17 cellular contexts compared by ENCODE assay signal in genomic region chr3:107687182-107687581, GRCh38.
DNase-seq lines count a peak whose midpoint lies in the region; ATAC-seq and TF ChIP-seq lines count a peak whose summit lies in the region.
"Had no signal": no experiment of that assay in that cellular context is flagged by ENCODE, and none has a peak within 500 bp of the region (broad histone marks: within the 10 kb centered on the region; RNA-seq: fewer than 3 reads in every experiment).

No MANE protein-coding gene starts in this region.

- H2AFZ ChIP-seq in GM23338 (no peak overlapping the region), OCI-LY1 (ENCODE audit: low read length) (no peak overlapping the region)
- H2AFZ ChIP-seq: GM23248 had no signal

- no peaks in the 10 kb centered on the region for H3K9me3 ChIP-seq in OCI-LY1 (ENCODE audit: low read length)
- H3K9me3 ChIP-seq: BLaER1 treated with 17β-estradiol and CSF1 and Interleukin-3, amounts not matched to agents 10 nM and 100 nM; Caco-2 had no signal

- H3K9me2 ChIP-seq in GM23338 (ENCODE audit: insufficient read depth) (no peaks in the 10 kb centered on the region), OCI-LY1 (ENCODE audit: low read depth, low read length) (no peaks in the 10 kb centered on the region)

- DNase-seq in GM23338 (ENCODE audit: low spot score) (no peak), choroid plexus epithelial cell (ENCODE audit: low read depth) (no peak), NCI-H2171 (lab: John Stamatoyannopoulos, UW) (no peak), HEK293T (ENCODE audit: extremely low spot score) (no peak)
- DNase-seq in activated CD4-positive, alpha-beta T cell treated with anti-CD3 and anti-CD28 coated beads for 48 hours = no peak
- no peak for DNase-seq in effector CD8-positive, alpha-beta T cell (lab: John Stamatoyannopoulos, UW)
- DNase-seq: 8988T, Caco-2, DMS79, GDM1, GM23248, HCEC 1CT, IMR-90, KBM-7 had no signal

- H3K27ac ChIP-seq in GM23338 (ENCODE audit: low read depth) (no peak overlapping the region), OCI-LY1 (ENCODE audit: low read depth, low read length, poor library complexity, severe bottlenecking) (no peak overlapping the region)
- H3K27ac ChIP-seq: BLaER1 treated with 17β-estradiol and CSF1 and Interleukin-3, amounts not matched to agents 10 nM and 100 nM; GM23248; HL-60 had no signal

- H3K27ac Mint-ChIP-seq in GM23338 = no peak overlapping the region

- no peaks in the 10 kb centered on the region; the same call in 1 of the 2 replicates for H3K79me2 ChIP-seq in GM23338 (replicated peaks; ENCODE audit: insufficient read depth)
- no peaks in the 10 kb centered on the region for H3K79me2 ChIP-seq in OCI-LY1 (ENCODE audit: insufficient read depth, low read length)

- no peaks in the 10 kb centered on the region for H3K27me3 Mint-ChIP-seq in GM23338 (ENCODE audit: insufficient read depth, low read depth, poor library complexity)

- H3F3A ChIP-seq in GM23338 (replicated peaks; ENCODE audit: low read depth) (no peaks in the 10 kb centered on the region), OCI-LY1 (ENCODE audit: insufficient read depth, low read length) (no peaks in the 10 kb centered on the region)

- TF ChIP-seq CTCF in GM23338 (conservative IDR thresholded peaks at IDR 0.05; ENCODE audit: low read depth in 2 of 2) (0 out of 4 replicates have a peak, but pooled peaks have one; percentile 7 to 10), OCI-LY1 (IDR thresholded peaks at IDR 0.05; ENCODE audit: low read length) (0 out of 2 replicates have a peak, but pooled peaks have one; percentile 5), choroid plexus epithelial cell (conservative IDR thresholded peaks at IDR 0.05; ENCODE audit: low read depth, low read length) (peak; percentile 24)

- no peaks in the 10 kb centered on the region for H3K36me3 Mint-ChIP-seq in GM23338 (ENCODE audit: low read depth)

- CTCF ChIA-PET in HEK293T (lab: Yijun Ruan, JAX) = interaction anchor here (1.0 kb wide), 1 partner anchor 9 kb away, joined by 3 read pairs; no protein-coding TSS in a partner anchor

- H3K36me3 ChIP-seq in GM23338 (ENCODE audit: insufficient read depth) = no peaks in the 10 kb centered on the region
- no peaks in the 10 kb centered on the region for H3K36me3 ChIP-seq in OCI-LY1 (ENCODE audit: insufficient read depth, low read length)
- H3K36me3 ChIP-seq: BLaER1 treated with 17β-estradiol and CSF1 and Interleukin-3, amounts not matched to agents 10 nM and 100 nM had no signal

- H3K9ac ChIP-seq in OCI-LY1 (ENCODE audit: low read length) = no peak overlapping the region
- H3K9ac ChIP-seq: BLaER1 treated with 17β-estradiol and CSF1 and Interleukin-3, amounts not matched to agents 10 nM and 100 nM; GM23248 had no signal

- H3K4me2 ChIP-seq in GM23338 (no peak overlapping the region), OCI-LY1 (ENCODE audit: low read length) (no peak overlapping the region)

- H3K4me3 ChIP-seq in GM23338 (no peak overlapping the region), OCI-LY1 (ENCODE audit: low read depth, low read length, poor library complexity, severe bottlenecking) (no peak overlapping the region), choroid plexus epithelial cell (ENCODE audit: low read depth, low read length) (no peak overlapping the region)
- H3K4me3 ChIP-seq: BLaER1 treated with 17β-estradiol and CSF1 and Interleukin-3, amounts not matched to agents 10 nM and 100 nM; GM23248 had no signal

- H3K9me3 Mint-ChIP-seq in GM23338 = no peaks in the 10 kb centered on the region

- H3K27me3 ChIP-seq in GM23338 (ENCODE audit: insufficient read depth) (no peaks in the 10 kb centered on the region), OCI-LY1 (ENCODE audit: insufficient read depth, low read length) (no peaks in the 10 kb centered on the region)
- H3K27me3 ChIP-seq: BLaER1 treated with 17β-estradiol and CSF1 and Interleukin-3, amounts not matched to agents 10 nM and 100 nM had no signal

- no peaks in the 10 kb centered on the region for H4K20me1 ChIP-seq in GM23338 (replicated peaks; ENCODE audit: insufficient read depth)
- H4K20me1 ChIP-seq in OCI-LY1 (ENCODE audit: insufficient read depth, low read length) = no peaks in the 10 kb centered on the region

- H3K4me1 ChIP-seq in GM23338 (ENCODE audit: insufficient read depth) (peaks cover 32% of the 10 kb centered on the region), OCI-LY1 (ENCODE audit: insufficient read depth, low read length, severe bottlenecking) (peaks cover 23% of the 10 kb centered on the region)
- H3K4me1 ChIP-seq: Caco-2 had no signal

- peaks cover 38% of the 10 kb centered on the region for H3K4me1 Mint-ChIP-seq in GM23338

- POLR2A ChIA-PET in HEK293T (lab: Yijun Ruan, JAX) = no interaction called here

- H3K4me3 Mint-ChIP-seq in GM23338 = no peak overlapping the region

- ATAC-seq in GM23338 = no peak

TF ChIP-seq in GM23338, 12 proteins besides CTCF, POLR2A, EP300 and RAD21 (continues in another document):
- TF ChIP-seq ZNF331 (CRISPR knock-in tag; IDR thresholded peaks at IDR 0.05; ENCODE audit: low read depth) (no peak), EZH2 (IDR thresholded peaks at IDR 0.05; ENCODE audit: low read depth, unreplicated experiment) (no peak), JUNB (IDR thresholded peaks at IDR 0.05; ENCODE audit: unreplicated experiment) (no peak)
- TF ChIP-seq, protein P1, sequence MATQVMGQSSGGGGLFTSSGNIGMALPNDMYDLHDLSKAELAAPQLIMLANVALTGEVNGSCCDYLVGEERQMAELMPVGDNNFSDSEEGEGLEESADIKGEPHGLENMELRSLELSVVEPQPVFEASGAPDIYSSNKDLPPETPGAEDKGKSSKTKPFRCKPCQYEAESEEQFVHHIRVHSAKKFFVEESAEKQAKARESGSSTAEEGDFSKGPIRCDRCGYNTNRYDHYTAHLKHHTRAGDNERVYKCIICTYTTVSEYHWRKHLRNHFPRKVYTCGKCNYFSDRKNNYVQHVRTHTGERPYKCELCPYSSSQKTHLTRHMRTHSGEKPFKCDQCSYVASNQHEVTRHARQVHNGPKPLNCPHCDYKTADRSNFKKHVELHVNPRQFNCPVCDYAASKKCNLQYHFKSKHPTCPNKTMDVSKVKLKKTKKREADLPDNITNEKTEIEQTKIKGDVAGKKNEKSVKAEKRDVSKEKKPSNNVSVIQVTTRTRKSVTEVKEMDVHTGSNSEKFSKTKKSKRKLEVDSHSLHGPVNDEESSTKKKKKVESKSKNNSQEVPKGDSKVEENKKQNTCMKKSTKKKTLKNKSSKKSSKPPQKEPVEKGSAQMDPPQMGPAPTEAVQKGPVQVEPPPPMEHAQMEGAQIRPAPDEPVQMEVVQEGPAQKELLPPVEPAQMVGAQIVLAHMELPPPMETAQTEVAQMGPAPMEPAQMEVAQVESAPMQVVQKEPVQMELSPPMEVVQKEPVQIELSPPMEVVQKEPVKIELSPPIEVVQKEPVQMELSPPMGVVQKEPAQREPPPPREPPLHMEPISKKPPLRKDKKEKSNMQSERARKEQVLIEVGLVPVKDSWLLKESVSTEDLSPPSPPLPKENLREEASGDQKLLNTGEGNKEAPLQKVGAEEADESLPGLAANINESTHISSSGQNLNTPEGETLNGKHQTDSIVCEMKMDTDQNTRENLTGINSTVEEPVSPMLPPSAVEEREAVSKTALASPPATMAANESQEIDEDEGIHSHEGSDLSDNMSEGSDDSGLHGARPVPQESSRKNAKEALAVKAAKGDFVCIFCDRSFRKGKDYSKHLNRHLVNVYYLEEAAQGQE (IDR thresholded peaks at IDR 0.05; ENCODE audit: unreplicated experiment) = no peak

TF ChIP-seq in HEK293T, 16 proteins besides CTCF, POLR2A, EP300 and RAD21:
- TF ChIP-seq CTBP1 (IDR thresholded peaks at IDR 0.05; ENCODE audit: borderline replicate concordance) (no peak), LEF1 (IDR thresholded peaks at IDR 0.05; ENCODE audit: borderline replicate concordance) (no peak), ARNT (IDR thresholded peaks at IDR 0.05) (no peak), BHLHE40 (IDR thresholded peaks at IDR 0.05; ENCODE audit: borderline replicate concordance) (no peak), FOXK2 (IDR thresholded peaks at IDR 0.05) (no peak), TARDBP (IDR thresholded peaks at IDR 0.05) (no peak), FOXM1 (IDR thresholded peaks at IDR 0.05; ENCODE audit: borderline replicate concordance) (no peak), HDGF (IDR thresholded peaks at IDR 0.05; ENCODE audit: borderline replicate concordance) (no peak), SP1 (IDR thresholded peaks at IDR 0.05) (no peak), L3MBTL2 (conservative IDR thresholded peaks at IDR 0.05) (no peak), PKNOX1 (IDR thresholded peaks at IDR 0.05) (no peak), FOXA1 (IDR thresholded peaks at IDR 0.05) (no peak), ELF4 (IDR thresholded peaks at IDR 0.05) (no peak), NFRKB (IDR thresholded peaks at IDR 0.05) (no peak), SUZ12 (IDR thresholded peaks at IDR 0.05) (no peak), ZNF384 (IDR thresholded peaks at IDR 0.05) (no peak)
